30 cellular contexts compared by ENCODE assay signal in genomic region chr2:152343426-152343825, GRCh38.
"Had no signal": no experiment of that assay in that cellular context is flagged by ENCODE, and none has a peak within 500 bp of the region (broad histone marks: within the 10 kb centered on the region; RNA-seq: fewer than 3 reads in every experiment).

No MANE protein-coding gene starts in this region.

- H3K9me3 Mint-ChIP-seq: activated B cell treated with CpG ODN at 0.5 μM for 24 hours; activated CD4-positive, alpha-beta memory T cell treated with anti-CD3 and anti-CD28 coated beads, Interleukin-2, amount 10 ng/mL, durations not matched to agents 7 days and 5 days; activated T-cell treated with anti-CD3 and anti-CD28 coated beads, Interleukin-2, amount 50 U/mL, for 4 hours; activated T-helper 17 cell treated with anti-CD3 and anti-CD28 coated beads, Interleukin-2, amount 50 U/mL, for 72 hours; effector memory CD8-positive, alpha-beta T cell; T-helper 2 cell treated with Interferon-gamma antibody and Interleukin-4, amounts not matched to agents 5 μg/mL and 100 μg/mL, for 36 hours had no signal

- ATAC-seq: activated CD4-positive, CD25-positive, alpha-beta regulatory T cell treated with anti-CD3 and anti-CD28 coated beads, Interleukin-2, amount 50 U/mL, for 24 hours; activated T-cell treated with anti-CD3 and anti-CD28 coated beads, Interleukin-2, amount 50 U/mL, for 4 hours; activated T-helper 17 cell treated with anti-CD3 and anti-CD28 coated beads, Interleukin-2, amount 50 U/mL, for 72 hours; body of pancreas; effector memory CD8-positive, alpha-beta T cell; T-helper 17 cell had no signal

- H3K4me1 ChIP-seq: body of pancreas had no signal

- DNase-seq: activated B cell treated with CpG ODN at 0.5 μM for 24 hours; activated CD4-positive, alpha-beta memory T cell treated with anti-CD3 and anti-CD28 coated beads, Interleukin-2, amount 10 ng/mL, durations not matched to agents 7 days and 5 days; activated CD4-positive, alpha-beta T cell treated with anti-CD3 and anti-CD28 coated beads for 48 hours; activated effector memory CD4-positive, alpha-beta T cell treated with Interleukin-2 at 50 U/mL for 16 hours; activated gamma-delta T cell treated with Interleukin-2 at 50 U/mL for 16 hours; activated naive CD4-positive, alpha-beta T cell treated with anti-CD3 and anti-CD28 coated beads, Interleukin-2, amount 50 U/mL, for 16 hours; activated naive CD4-positive, alpha-beta T cell treated with Interleukin-2 at 50 U/mL for 16 hours; activated T-cell treated with anti-CD3 and anti-CD28 coated beads, Interleukin-2, amount 50 U/mL, for 4 hours; amniotic stem cell; anterior cingulate cortex; body of pancreas; caudate nucleus; cortex of kidney; dermis blood vessel endothelial cell; effector CD4-positive, alpha-beta T cell; effector memory CD8-positive, alpha-beta T cell; erythroblast; foreskin fibroblast; head of caudate nucleus; T-helper 1 cell; T-helper 17 cell; T1000; WERI-Rb-1 had no signal

- H3K27ac Mint-ChIP-seq: activated B cell treated with CpG ODN at 0.5 μM for 24 hours; activated CD4-positive, alpha-beta memory T cell treated with anti-CD3 and anti-CD28 coated beads, Interleukin-2, amount 10 ng/mL, durations not matched to agents 7 days and 5 days; activated naive CD8-positive, alpha-beta T cell; activated T-helper 17 cell treated with anti-CD3 and anti-CD28 coated beads, Interleukin-2, amount 50 U/mL, for 72 hours; effector memory CD8-positive, alpha-beta T cell; T-helper 17 cell; T-helper 2 cell treated with Interferon-gamma antibody and Interleukin-4, amounts not matched to agents 5 μg/mL and 100 μg/mL, for 36 hours had no signal

- FAIRE-seq: colon, frontal cortex had no signal

- H3K4me3 Mint-ChIP-seq: activated B cell treated with CpG ODN at 0.5 μM for 24 hours; activated CD4-positive, alpha-beta memory T cell treated with anti-CD3 and anti-CD28 coated beads, Interleukin-2, amount 10 ng/mL, durations not matched to agents 7 days and 5 days; activated naive CD8-positive, alpha-beta T cell; activated T-cell treated with anti-CD3 and anti-CD28 coated beads, Interleukin-2, amount 50 U/mL, for 4 hours; activated T-helper 17 cell treated with anti-CD3 and anti-CD28 coated beads, Interleukin-2, amount 50 U/mL, for 72 hours; effector memory CD8-positive, alpha-beta T cell; T-helper 2 cell treated with Interferon-gamma antibody and Interleukin-4, amounts not matched to agents 5 μg/mL and 100 μg/mL, for 36 hours had no signal

- H3K27me3 ChIP-seq: body of pancreas, esophagus muscularis mucosa had no signal

- H3K27me3 Mint-ChIP-seq: activated B cell treated with CpG ODN at 0.5 μM for 24 hours had no signal

- H3K4me1 Mint-ChIP-seq: activated B cell treated with CpG ODN at 0.5 μM for 24 hours; activated CD4-positive, alpha-beta memory T cell treated with anti-CD3 and anti-CD28 coated beads, Interleukin-2, amount 10 ng/mL, durations not matched to agents 7 days and 5 days; activated T-helper 17 cell treated with anti-CD3 and anti-CD28 coated beads, Interleukin-2, amount 50 U/mL, for 72 hours had no signal

- H3K9me3 ChIP-seq: body of pancreas, esophagus muscularis mucosa had no signal

- H3K4me3 ChIP-seq: body of pancreas, esophagus muscularis mucosa had no signal

- H3K27ac ChIP-seq: body of pancreas, esophagus muscularis mucosa, WERI-Rb-1 had no signal
